In genomic region chr16:30688701-30689100, GRCh38 we compare ENCODE assay signal across 13 cellular contexts. TPM values are rescaled to one million over a fixed set of nuclear protein-coding genes. Genes with fewer than 3 reads are reported as not detected.
DNase-seq lines count a peak whose midpoint lies in the region; ATAC-seq and TF ChIP-seq lines count a peak whose summit lies in the region.
"Had no signal": no experiment of that assay in that cellular context is flagged by ENCODE, and none has a peak within 500 bp of the region (broad histone marks: within the 10 kb centered on the region; RNA-seq: fewer than 3 reads in every experiment).

No MANE protein-coding gene starts in this region.

- H3K9ac ChIP-seq in endodermal cell (ENCODE audit: extremely low read depth, low read length, poor library complexity, severe bottlenecking) = no peak overlapping the region

- H3K36me3 Mint-ChIP-seq in endodermal cell (ENCODE audit: low read depth) = no peaks in the 10 kb centered on the region
- H3K36me3 Mint-ChIP-seq: CD4-positive, CD25-positive, alpha-beta regulatory T cell had no signal

- H3K9me3 ChIP-seq in WERI-Rb-1 (ENCODE audit: severe bottlenecking) (no peaks in the 10 kb centered on the region), left lung (no peaks in the 10 kb centered on the region), thyroid gland (no peaks in the 10 kb centered on the region), endodermal cell (ENCODE audit: control insufficient read depth, low read length) (no peaks in the 10 kb centered on the region)

- TF ChIP-seq CTCF in WERI-Rb-1 (IDR thresholded peaks at IDR 0.05; ENCODE audit: low read depth, low read length) (no peak), left lung (IDR thresholded peaks at IDR 0.05) (no peak), thyroid gland (IDR thresholded peaks at IDR 0.05) (no peak), endodermal cell (conservative IDR thresholded peaks at IDR 0.05) (no peak)

- TF ChIP-seq POLR2A in thyroid gland (IDR thresholded peaks at IDR 0.05) = no peak

- no peaks in the 10 kb centered on the region for H3K27me3 ChIP-seq in WERI-Rb-1 (ENCODE audit: insufficient read depth, low read depth, severe bottlenecking)
- no peaks in the 10 kb centered on the region for H3K27me3 ChIP-seq in left lung
- H3K27me3 ChIP-seq in thyroid gland = no peaks in the 10 kb centered on the region
- H3K27me3 ChIP-seq in endodermal cell (ENCODE audit: control insufficient read depth, insufficient read depth, low read length, poor library complexity, severe bottlenecking) = peaks cover 96% of the 10 kb centered on the region

- no peak overlapping the region for H3K4me3 ChIP-seq in WERI-Rb-1 (ENCODE audit: low read depth, low read length)
- no peak overlapping the region for H3K4me3 ChIP-seq in left lung
- no peak overlapping the region for H3K4me3 ChIP-seq in thyroid gland (replicated peaks in 1 of 3)
- H3K4me3 ChIP-seq in endodermal cell (ENCODE audit: low read length) = no peak overlapping the region

- H3K4me3 Mint-ChIP-seq in endodermal cell = no peak overlapping the region
- H3K4me3 Mint-ChIP-seq: CD4-positive, CD25-positive, alpha-beta regulatory T cell had no signal

- peaks cover 3% of the 10 kb centered on the region for H3K9me3 Mint-ChIP-seq in endodermal cell
- H3K9me3 Mint-ChIP-seq: CD4-positive, CD25-positive, alpha-beta regulatory T cell had no signal

- intact Hi-C loops in left lung (cut with DNase I) = no loop called here
- intact Hi-C loops in thyroid gland (cut with DNase I) = no loop called here

- no peak overlapping the region for H3K27ac Mint-ChIP-seq in endodermal cell

- DNase-seq in NCI-H82 (lab: John Stamatoyannopoulos, UW) = peak; percentile 71
- DNase-seq in NCI-H82 treated with DMSO at 0.1 percent for 48 hours (lab: John Stamatoyannopoulos, UW; ENCODE audit: unreplicated experiment) = no peak
- DNase-seq in WERI-Rb-1 = peak; percentile 75
- DNase-seq in left lung = no peak
- peak; percentile 55 to 61 for DNase-seq in thyroid gland
- DNase-seq in endodermal cell = no peak
- DNase-seq in LoVo (ENCODE audit: low spot score) = no peak
- no peak for DNase-seq in stimulated activated CD4-positive, alpha-beta T cell treated with anti-CD3 and anti-CD28 coated beads, Interleukin-4, amount 100 ng/mL, for 4 hours
- DNase-seq: CD4-positive, CD25-positive, alpha-beta regulatory T cell; DMS 273 treated with DMSO at 0.1 percent for 48 hours; HCEC 1CT had no signal

- H3K27ac ChIP-seq in WERI-Rb-1 (peak overlapping the region; percentile 61), left lung (no peak overlapping the region), thyroid gland (peak overlapping the region in 1 of 3 donors; percentile 36), endodermal cell (ENCODE audit: low read depth, low read length) (no peak overlapping the region)
- H3K27ac ChIP-seq: 22Rv1, HL-60 had no signal

- H3K36me3 ChIP-seq in WERI-Rb-1 (no peaks in the 10 kb centered on the region), left lung (no peaks in the 10 kb centered on the region), thyroid gland (no peaks in the 10 kb centered on the region), endodermal cell (ENCODE audit: control insufficient read depth, insufficient read depth, low read length) (no peaks in the 10 kb centered on the region)

- H3K4me1 ChIP-seq in left lung (peaks cover 0 to 10% of the 10 kb centered on the region in 2 donors), thyroid gland (peaks cover 6 to 8% of the 10 kb centered on the region in 2 donors), endodermal cell (ENCODE audit: control insufficient read depth, insufficient read depth, low read length) (no peaks in the 10 kb centered on the region)

- 23 to 42% methylated on average over 4 of the region's 4 CpGs for WGBS in thyroid gland, 2 donors
- WGBS in endodermal cell (ENCODE audit: insufficient coverage in 1 of 2, insufficient read length in 1 of 2), 2 experiments = 53 to 79% methylated on average over 3 to 4 of the region's 4 CpGs

- peaks cover 100% of the 10 kb centered on the region for H3K27me3 Mint-ChIP-seq in endodermal cell (ENCODE audit: insufficient read depth)
- H3K27me3 Mint-ChIP-seq: CD4-positive, CD25-positive, alpha-beta regulatory T cell had no signal

- ATAC-seq in left lung = peak; percentile 37

- H3K4me1 Mint-ChIP-seq in endodermal cell = peaks cover 11% of the 10 kb centered on the region

RNA-seq across cellular contexts. Expression of gene SRCAP, which starts 10.3 kb away (rescaled TPM):
- 10 to 100 TPM; 57.1 to 67.4 TPM for total RNA-seq in left lung
- 10 to 100 TPM; 32.9 to 57.7 (median 50.7) TPM for total RNA-seq in thyroid gland
- total RNA-seq in endodermal cell = 10 to 100 TPM; 57.7 to 66.9 TPM
- 28.8 TPM for polyA plus RNA-seq in endodermal cell (2013, experiment 1 of 2)
- polyA plus RNA-seq in endodermal cell (2013, experiment 2 of 2) = 28.5 TPM

RNA-seq across cellular contexts. Expression of gene FBRS, which starts 30.5 kb away (rescaled TPM):
- 10 to 100 TPM; 52.1 to 62.3 TPM for total RNA-seq in left lung
- total RNA-seq in thyroid gland = 10 to 100 TPM; 35.6 to 56.8 (median 42.1) TPM
- 10 to 100 TPM; 50.2 to 53.1 TPM for total RNA-seq in endodermal cell
- 54.3 TPM for polyA plus RNA-seq in endodermal cell (2013, experiment 1 of 2)
- 44.1 TPM for polyA plus RNA-seq in endodermal cell (2013, experiment 2 of 2)

RNA-seq across cellular contexts. Expression of gene PRR14, which starts 37.9 kb away (rescaled TPM):
- total RNA-seq in left lung (10 to 100 TPM; 46.1 to 58.8 TPM), thyroid gland (10 to 100 TPM; 26.5 to 44.7 (median 34.7) TPM), endodermal cell (10 to 100 TPM; 21.2 to 35.4 TPM)
- polyA plus RNA-seq in endodermal cell (2013, experiment 1 of 2) = 46.1 TPM
- polyA plus RNA-seq in endodermal cell (2013, experiment 2 of 2) = 38.8 TPM

RNA-seq across cellular contexts. Expression of gene PHKG2, which starts 59.5 kb away (rescaled TPM):
- 10 to 100 TPM; 28.8 to 31.2 TPM for total RNA-seq in left lung
- total RNA-seq in thyroid gland = 10 to 100 TPM; 28.1 to 52.8 (median 42.3) TPM
- 10 to 100 TPM; 49.8 to 54.8 TPM for total RNA-seq in endodermal cell
- 33.9 TPM for polyA plus RNA-seq in endodermal cell (2013, experiment 1 of 2)
- 33.8 TPM for polyA plus RNA-seq in endodermal cell (2013, experiment 2 of 2)

Comparison
In these comparisons a context has a peak if more than half of its experiments do, and no peak if none do; other contexts are left out.
1. DNase-seq: peak in NCI-H82 (single experiment), WERI-Rb-1 (single experiment) and thyroid gland (2 of 2); none in NCI-H82 treated with DMSO at 0.1 percent for 48 hours (single experiment), left lung (0 of 2), endodermal cell (single experiment), LoVo (single experiment) and stimulated activated CD4-positive, alpha-beta T cell treated with anti-CD3 and anti-CD28 coated beads, Interleukin-4, amount 100 ng/mL, for 4 hours (0 of 2).